Comparison of ENCODE assay signal across 7 cellular contexts in genomic region chr5:178572617-178573016, GRCh38. TPM values are rescaled to one million over a fixed set of nuclear protein-coding genes. Genes with fewer than 3 reads are reported as not detected.
"Had no signal": no experiment of that assay in that cellular context is flagged by ENCODE, and none has a peak within 500 bp of the region (broad histone marks: within the 10 kb centered on the region; RNA-seq: fewer than 3 reads in every experiment).

No MANE protein-coding gene starts in this region.

- ATAC-seq: HCT116 had no signal

- DNase-seq: GM23248, GOT3, H7, IMR-90 had no signal

- H3K4me3 ChIP-seq: GM23248, HAP-1 had no signal

- H3K36me3 ChIP-seq: HAP-1 had no signal

- H3K9me3 ChIP-seq: HAP-1 had no signal

- H3K27ac ChIP-seq: GM23248 had no signal

- H3K4me1 ChIP-seq: HAP-1 had no signal

RNA-seq across cellular contexts. Expression of gene COL23A1, which starts 17.6 kb away (rescaled TPM):
- total RNA-seq: GM23248, HT-29, IMR-90 had no signal
- polyA plus RNA-seq: GM23248, IMR-90 had no signal
